Comparison of ENCODE assay signal across 12 cellular contexts in the genomic region with DNA sequence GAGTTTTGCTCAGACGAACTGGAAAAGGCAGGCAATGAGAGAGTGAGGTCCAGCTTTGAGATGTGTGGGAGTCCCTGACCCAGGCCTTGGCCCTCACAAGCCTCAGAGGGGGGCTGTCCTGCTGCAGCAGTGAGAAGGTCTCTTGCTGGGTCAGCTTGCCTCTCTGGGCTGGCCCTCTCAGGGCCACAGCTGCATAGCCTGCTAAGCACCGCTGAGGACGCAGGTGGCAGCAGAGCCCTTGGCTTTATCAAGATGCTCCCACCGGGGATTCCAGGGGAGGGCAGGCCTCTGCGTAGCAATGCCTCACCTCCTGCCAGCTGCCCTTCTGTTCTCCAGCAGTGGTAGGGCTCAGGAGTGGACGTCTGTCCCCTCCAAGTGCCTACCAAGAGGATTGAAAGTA.
A peak's percentile ranks its signal among the peaks of the same experiment; 100 is the strongest.
DNase-seq lines count a peak whose midpoint lies in the region; TF ChIP-seq lines count a peak whose summit lies in the region.
"Had no signal": no experiment of that assay in that cellular context is flagged by ENCODE, and none has a peak within 500 bp of the region (broad histone marks: within the 10 kb centered on the region; RNA-seq: fewer than 3 reads in every experiment).

No MANE protein-coding gene starts in this region.

- H3K18ac ChIP-seq in trophoblast cell (ENCODE audit: low read length): no peak overlapping the region

- H3K4me2 ChIP-seq in trophoblast cell (ENCODE audit: low read length): no peak overlapping the region
- H3K4me2 ChIP-seq: KMS-11 had no signal

- no peaks in the 10 kb centered on the region for H3K36me3 ChIP-seq in NT2/D1 (ENCODE audit: insufficient read depth, insufficient read length, low read length)
- no peaks in the 10 kb centered on the region for H3K36me3 ChIP-seq in trophoblast cell (ENCODE audit: control insufficient read depth in 1 of 2, insufficient read depth in 2 of 2, low read length in 2 of 2)
- H3K36me3 ChIP-seq: thyroid gland had no signal

- H4K8ac ChIP-seq in trophoblast cell (ENCODE audit: low read depth, low read length): no peak overlapping the region

- DNase-seq in GM12865 (ENCODE audit: low read depth) (peak; percentile 9), NT2/D1 (ENCODE audit: low read depth, low spot score) (peak; percentile 70), head of caudate nucleus (peak in 41 of 42 donors; percentile 40 to 86 (median 71)), trophoblast cell (peak; percentile 21 to 31), GF-D8 (lab: John Stamatoyannopoulos, UW) (no peak), hepatic stellate cell (ENCODE audit: low spot score) (no peak), GM13976 (ENCODE audit: low spot score) (no peak), glomerular visceral epithelial cell (ENCODE audit: extremely low spot score) (no peak)
- DNase-seq: activated naive CD4-positive, alpha-beta T cell treated with anti-CD3 and anti-CD28 coated beads, Interleukin-2, amount 10 ng/mL, durations not matched to agents 7 days and 5 days; EL had no signal

- no peaks in the 10 kb centered on the region for H3K79me1 ChIP-seq in trophoblast cell (ENCODE audit: low read length)

- no peak overlapping the region for H2BK120ac ChIP-seq in trophoblast cell (ENCODE audit: insufficient read depth, low read length, poor library complexity)

- H3K4me3 ChIP-seq in GM12865 (ENCODE audit: low read depth, low read length): no peak overlapping the region
- no peak overlapping the region for H3K4me3 ChIP-seq in NT2/D1 (ENCODE audit: insufficient read length, low read depth)
- no peak overlapping the region for H3K4me3 ChIP-seq in trophoblast cell (ENCODE audit: low read depth, low read length)
- H3K4me3 ChIP-seq: thyroid gland had no signal

- peak overlapping the region; percentile 6 for H3K9ac ChIP-seq in NT2/D1 (ENCODE audit: insufficient read length, low read depth)
- no peak overlapping the region for H3K9ac ChIP-seq in trophoblast cell (ENCODE audit: low read length)
- H3K9ac ChIP-seq: KMS-11 had no signal

- peaks cover 4% of the 10 kb centered on the region for H3K4me1 ChIP-seq in NT2/D1 (ENCODE audit: insufficient read depth, insufficient read length)
- peaks cover 0 to 5% of the 10 kb centered on the region in 2 experiments for H3K4me1 ChIP-seq in trophoblast cell (ENCODE audit: control insufficient read depth in 1 of 2, insufficient read depth in 2 of 2, low read length in 2 of 2)
- H3K4me1 ChIP-seq: thyroid gland had no signal

- no peak overlapping the region for H2AK5ac ChIP-seq in trophoblast cell (ENCODE audit: low read length)

- H3K14ac ChIP-seq in trophoblast cell (ENCODE audit: low read length): no peak overlapping the region

- H3K9me3 ChIP-seq in NT2/D1 (ENCODE audit: insufficient read depth, low read length): no peaks in the 10 kb centered on the region
- peaks cover under 1% of the 10 kb centered on the region for H3K9me3 ChIP-seq in trophoblast cell (ENCODE audit: insufficient read depth, low read depth, low read length)
- H3K9me3 ChIP-seq: thyroid gland had no signal

- peak overlapping the region; percentile 12 for H4K12ac ChIP-seq in trophoblast cell (ENCODE audit: low read depth, low read length)

- H3K4ac ChIP-seq in trophoblast cell (ENCODE audit: low read depth, low read length): no peak overlapping the region

- no peak overlapping the region for H2AFZ ChIP-seq in trophoblast cell (ENCODE audit: insufficient read depth, low read length, poor library complexity)

- no CpG with 5 or more reads among the region's 6 CpGs for WGBS in trophoblast cell (ENCODE audit: extremely low coverage, insufficient coverage, insufficient read length)

- H3K79me2 ChIP-seq in trophoblast cell (ENCODE audit: control insufficient read depth, insufficient read depth, low read length, poor library complexity): no peaks in the 10 kb centered on the region

- no peaks in the 10 kb centered on the region for H3K27me3 ChIP-seq in NT2/D1 (ENCODE audit: insufficient read depth, insufficient read length)
- no peaks in the 10 kb centered on the region for H3K27me3 ChIP-seq in trophoblast cell (ENCODE audit: insufficient read depth, low read length)
- H3K27me3 ChIP-seq: thyroid gland had no signal

- intact Hi-C loops in head of caudate nucleus (cut with DNase I): loop anchor here (10.0 kb wide), 1 partner anchor 127 kb away; the partner anchor contains the start of gene COBL

- no peak overlapping the region for H2BK12ac ChIP-seq in trophoblast cell (ENCODE audit: low read length)

- H2BK5ac ChIP-seq in trophoblast cell (ENCODE audit: low read depth, low read length, poor library complexity): no peak overlapping the region

- no peak overlapping the region for H3K23ac ChIP-seq in trophoblast cell (ENCODE audit: low read length)

- TF ChIP-seq CTCF in GM12865 (IDR thresholded peaks at IDR 0.05; ENCODE audit: insufficient read depth, low read depth, low read length, missing control alignments) (no peak), GM13976 (IDR thresholded peaks at IDR 0.05; ENCODE audit: borderline replicate concordance, control extremely low read depth, extremely low read depth, insufficient read depth, missing control alignments) (no peak)

- H4K91ac ChIP-seq in trophoblast cell (ENCODE audit: low read depth, low read length): no peak overlapping the region

- in situ Hi-C loops in GM13976 (cut with MboI; ENCODE audit: low sequenced_read_pairs, unreplicated experiment): no loop called here

- no peak overlapping the region for H3K27ac ChIP-seq in trophoblast cell (ENCODE audit: low read depth, low read length)
- H3K27ac ChIP-seq: KMS-11, thyroid gland had no signal

Comparison
In these comparisons a context has a peak if more than half of its experiments do, and no peak if none do; other contexts are left out.
1. DNase-seq: peak in GM12865 (single experiment), NT2/D1 (single experiment), head of caudate nucleus (41 of 42) and trophoblast cell (2 of 2); none in GF-D8 (single experiment), hepatic stellate cell (single experiment), GM13976 (single experiment) and glomerular visceral epithelial cell (single experiment).